ENCODE assay signal across 8 cellular contexts in the genomic region with DNA sequence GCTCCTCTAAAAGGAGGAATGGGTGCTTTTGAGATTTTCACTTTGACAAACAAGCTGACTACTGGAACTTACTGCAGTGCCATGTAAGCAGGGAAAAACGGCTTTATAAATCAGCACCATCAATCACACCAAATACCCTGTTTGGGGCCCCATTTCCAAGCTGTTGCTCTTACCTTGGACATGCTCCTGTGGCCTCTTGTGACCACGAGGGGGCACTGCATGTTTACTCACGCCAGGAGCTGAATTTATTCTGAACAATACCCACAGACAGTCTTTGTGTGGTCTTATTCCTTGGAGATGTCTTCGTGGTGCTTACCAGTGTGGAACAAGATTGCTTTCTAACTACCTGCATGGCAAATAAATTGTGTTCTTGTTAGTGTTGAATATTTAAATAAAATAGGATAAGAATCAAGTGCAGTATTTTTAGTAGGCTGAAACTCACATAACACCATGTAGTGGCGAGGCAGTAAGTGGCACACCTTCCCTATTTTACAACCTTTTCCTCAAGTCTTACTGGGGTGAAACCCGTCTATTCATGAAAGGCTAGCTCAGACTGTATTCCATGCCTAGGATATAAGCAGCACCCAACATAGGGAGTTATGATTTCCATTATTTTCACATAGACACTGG.
A peak's percentile ranks its signal among the peaks of the same experiment; 100 is the strongest.
DNase-seq lines count a peak whose midpoint lies in the region; ATAC-seq, FAIRE-seq and TF ChIP-seq lines count a peak whose summit lies in the region.

No MANE protein-coding gene starts in this region.

- H3K36me3 ChIP-seq in BE2C (no peaks in the 10 kb centered on the region), small intestine (ENCODE audit: control insufficient read depth in 2 of 2, insufficient read depth in 2 of 2, low read length in 2 of 2) (no peaks in the 10 kb centered on the region)

- H3K27me3 ChIP-seq in BE2C (no peaks in the 10 kb centered on the region), small intestine (ENCODE audit: control insufficient read depth in 2 of 2, insufficient read depth in 2 of 2, low read length in 2 of 2) (no peaks in the 10 kb centered on the region)

- DNase-seq in BE2C (peak; percentile 44), NCI-H510A (lab: John Stamatoyannopoulos, UW) (peak; percentile 6), astrocyte of the cerebellum (ENCODE audit: low read depth) (peak; percentile 59), hypothalamus (lab: John Stamatoyannopoulos, UW) (peak in 42 of 51 donors; percentile 3 to 81 (median 41)), small intestine (peak; percentile 16)

- H3K9me3 ChIP-seq in BE2C (no peaks in the 10 kb centered on the region), small intestine (ENCODE audit: control insufficient read depth, low read depth) (no peaks in the 10 kb centered on the region)

- peak; percentile 54 for ATAC-seq in GM18508 (IDR thresholded peaks at IDR 0.05; ENCODE audit: insufficient read depth, unreplicated experiment)
- ATAC-seq in HG03103 (IDR thresholded peaks at IDR 0.05; ENCODE audit: low read depth, unreplicated experiment): peak; percentile 79
- no peak for ATAC-seq in GM21423 (IDR thresholded peaks at IDR 0.05; ENCODE audit: unreplicated experiment)

- TF ChIP-seq CTCF in BE2C (IDR thresholded peaks at IDR 0.05; ENCODE audit: low read depth, low read length) (peak; percentile 63), astrocyte of the cerebellum (IDR thresholded peaks at IDR 0.05; ENCODE audit: low read depth, low read length, missing control alignments) (peak; percentile 93)

- in situ Hi-C loops in astrocyte of the cerebellum (cut with HindIII; ENCODE audit: low sequenced_read_pairs): loop anchor here (25.0 kb wide), 1 partner anchor 702 kb away; no protein-coding TSS in a partner anchor

- H3K4me3 ChIP-seq in BE2C (ENCODE audit: low read depth, low read length): no peak overlapping the region
- no peak overlapping the region for H3K4me3 ChIP-seq in astrocyte of the cerebellum (ENCODE audit: low read depth, low read length)
- no peak overlapping the region for H3K4me3 ChIP-seq in small intestine (ENCODE audit: low read depth in 1 of 2, low read length in 2 of 2)

- no peak for FAIRE-seq in small intestine (lab: Jason Lieb, UNC)

- WGBS in small intestine, 3 donors: 24 to 33% (median 25%) methylated on average over 6 of the region's 6 CpGs

- H3K4me1 ChIP-seq in BE2C (no peaks in the 10 kb centered on the region), small intestine (ENCODE audit: control insufficient read depth in 2 of 2, insufficient read depth in 1 of 2, low read depth in 1 of 2, low read length in 1 of 2) (no peaks in the 10 kb centered on the region)

- H3K27ac ChIP-seq in small intestine (ENCODE audit: low read depth in 1 of 2, low read length in 1 of 2): no peak overlapping the region

Comparison
In these comparisons a context has a peak if more than half of its experiments do, and no peak if none do; other contexts are left out.
1. DNase-seq: peak in every context shown above with its lines; median percentile 59 in astrocyte of the cerebellum; 44 in BE2C; 41 in hypothalamus; 16 in small intestine; 6 in NCI-H510A.